Comparison of ENCODE assay signal across 1 cellular context in the genomic region with DNA sequence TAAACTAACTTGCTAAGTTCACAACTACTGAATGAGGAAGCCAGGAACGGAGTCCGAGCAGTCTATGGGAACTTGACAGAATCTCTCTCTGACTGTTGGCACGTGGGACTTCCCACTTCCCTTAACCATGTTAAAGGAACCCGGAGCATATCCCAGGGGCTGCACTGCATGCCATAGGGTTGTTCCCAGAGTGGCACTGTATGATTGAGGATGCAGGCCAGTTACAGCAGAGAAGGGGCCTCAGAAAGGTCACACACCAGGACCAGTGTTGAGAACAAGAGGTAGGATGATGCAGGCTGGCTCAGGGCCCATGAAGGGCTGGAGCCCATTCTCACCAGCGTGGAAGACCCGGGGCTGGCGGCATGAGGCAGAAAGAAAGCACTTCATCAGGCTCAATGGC.
TF ChIP-seq lines count a peak whose summit lies in the region.

No MANE protein-coding gene starts in this region.

TF ChIP-seq in GM12878, 131 proteins besides CTCF, POLR2A, EP300 and RAD21 (continued from another document):
- TF ChIP-seq SPI1 (IDR thresholded peaks at IDR 0.05; ENCODE audit: borderline replicate concordance, insufficient read depth, low read depth, low read length) (peak; percentile 32; the same call in 1 of the 2 replicates), CHD4 (IDR thresholded peaks at IDR 0.05) (no peak)
- TF ChIP-seq, protein P1, sequence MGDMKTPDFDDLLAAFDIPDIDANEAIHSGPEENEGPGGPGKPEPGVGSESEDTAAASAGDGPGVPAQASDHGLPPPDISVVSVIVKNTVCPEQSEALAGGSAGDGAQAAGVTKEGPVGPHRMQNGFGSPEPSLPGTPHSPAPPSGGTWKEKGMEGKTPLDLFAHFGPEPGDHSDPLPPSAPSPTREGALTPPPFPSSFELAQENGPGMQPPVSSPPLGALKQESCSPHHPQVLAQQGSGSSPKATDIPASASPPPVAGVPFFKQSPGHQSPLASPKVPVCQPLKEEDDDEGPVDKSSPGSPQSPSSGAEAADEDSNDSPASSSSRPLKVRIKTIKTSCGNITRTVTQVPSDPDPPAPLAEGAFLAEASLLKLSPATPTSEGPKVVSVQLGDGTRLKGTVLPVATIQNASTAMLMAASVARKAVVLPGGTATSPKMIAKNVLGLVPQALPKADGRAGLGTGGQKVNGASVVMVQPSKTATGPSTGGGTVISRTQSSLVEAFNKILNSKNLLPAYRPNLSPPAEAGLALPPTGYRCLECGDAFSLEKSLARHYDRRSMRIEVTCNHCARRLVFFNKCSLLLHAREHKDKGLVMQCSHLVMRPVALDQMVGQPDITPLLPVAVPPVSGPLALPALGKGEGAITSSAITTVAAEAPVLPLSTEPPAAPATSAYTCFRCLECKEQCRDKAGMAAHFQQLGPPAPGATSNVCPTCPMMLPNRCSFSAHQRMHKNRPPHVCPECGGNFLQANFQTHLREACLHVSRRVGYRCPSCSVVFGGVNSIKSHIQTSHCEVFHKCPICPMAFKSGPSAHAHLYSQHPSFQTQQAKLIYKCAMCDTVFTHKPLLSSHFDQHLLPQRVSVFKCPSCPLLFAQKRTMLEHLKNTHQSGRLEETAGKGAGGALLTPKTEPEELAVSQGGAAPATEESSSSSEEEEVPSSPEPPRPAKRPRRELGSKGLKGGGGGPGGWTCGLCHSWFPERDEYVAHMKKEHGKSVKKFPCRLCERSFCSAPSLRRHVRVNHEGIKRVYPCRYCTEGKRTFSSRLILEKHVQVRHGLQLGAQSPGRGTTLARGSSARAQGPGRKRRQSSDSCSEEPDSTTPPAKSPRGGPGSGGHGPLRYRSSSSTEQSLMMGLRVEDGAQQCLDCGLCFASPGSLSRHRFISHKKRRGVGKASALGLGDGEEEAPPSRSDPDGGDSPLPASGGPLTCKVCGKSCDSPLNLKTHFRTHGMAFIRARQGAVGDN (IDR thresholded peaks at IDR 0.05) = peak; percentile 63; the same call in 1 of the 2 replicates
